In the genomic region with DNA sequence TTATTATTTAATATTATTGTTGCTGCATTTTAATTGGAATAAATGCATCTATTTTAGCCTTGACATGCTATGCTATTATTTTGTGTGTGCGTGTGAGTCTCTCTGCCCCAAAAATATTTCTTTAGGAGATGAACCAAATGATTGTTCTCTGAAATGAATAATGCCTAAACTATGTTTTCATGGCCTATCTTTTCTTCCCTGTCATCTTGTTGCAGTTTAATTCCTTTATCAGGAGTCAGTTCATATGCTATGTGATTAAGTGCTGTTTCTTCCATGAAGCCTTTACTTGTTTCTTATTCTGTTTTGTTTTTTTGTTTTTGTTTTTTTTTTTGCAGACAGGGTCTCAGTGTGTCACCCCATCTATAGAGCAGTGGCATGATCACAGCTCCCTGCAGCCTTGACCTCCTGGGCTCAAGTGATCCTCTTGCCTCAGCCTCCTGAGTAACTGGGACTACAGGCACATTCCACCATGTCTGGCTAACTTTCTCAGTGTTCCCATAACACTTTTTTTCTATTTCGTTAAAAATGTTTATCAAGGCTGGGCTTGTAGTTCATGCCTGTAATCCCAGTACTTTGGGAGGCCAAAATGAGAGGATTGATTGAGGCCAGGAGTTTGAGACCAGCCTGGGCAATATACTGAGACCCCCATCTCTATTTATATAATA, we compare ENCODE assay signal across 20 cellular contexts. TPM values are rescaled to one million over a fixed set of nuclear protein-coding genes. Genes with fewer than 3 reads are reported as not detected.
A peak's percentile ranks its signal among the peaks of the same experiment; 100 is the strongest.
DNase-seq lines count a peak whose midpoint lies in the region; ATAC-seq and TF ChIP-seq lines count a peak whose summit lies in the region.
"Had no signal": no experiment of that assay in that cellular context is flagged by ENCODE, and none has a peak within 500 bp of the region (broad histone marks: within the 10 kb centered on the region; RNA-seq: fewer than 3 reads in every experiment).

No MANE protein-coding gene starts in this region.

- no peak overlapping the region for H3K4me2 ChIP-seq in Karpas-422 (ENCODE audit: low read depth, low read length, poor library complexity, severe bottlenecking)
- H3K4me2 ChIP-seq: neural progenitor cell had no signal

- H3K9me3 Mint-ChIP-seq in CD14-positive monocyte (no peaks in the 10 kb centered on the region), chondrocyte (ENCODE audit: low read depth) (peaks cover 9% of the 10 kb centered on the region)
- no peaks in the 10 kb centered on the region for H3K9me3 Mint-ChIP-seq in T-helper 2 cell treated with Interferon-gamma antibody and Interleukin-4, amounts not matched to agents 5 μg/mL and 100 μg/mL, for 36 hours
- H3K9me3 Mint-ChIP-seq: CD8-positive, alpha-beta memory T cell; neural progenitor cell had no signal

- peak overlapping the region in 4 of 7 donors; percentile 5 to 72 (median 34) for H3K27ac Mint-ChIP-seq in CD14-positive monocyte
- peak overlapping the region; percentile 98 for H3K27ac Mint-ChIP-seq in chondrocyte (ENCODE audit: unreplicated experiment)
- no peak overlapping the region for H3K27ac Mint-ChIP-seq in T-helper 2 cell treated with Interferon-gamma antibody and Interleukin-4, amounts not matched to agents 5 μg/mL and 100 μg/mL, for 36 hours
- H3K27ac Mint-ChIP-seq: neural progenitor cell had no signal

- no peak for ATAC-seq in omental fat pad (ENCODE audit: low FRiP score)
- no peak for ATAC-seq in HG02759 (IDR thresholded peaks at IDR 0.05; ENCODE audit: unreplicated experiment)
- ATAC-seq: left lung, Right ventricle myocardium inferior had no signal

- H3K4me1 Mint-ChIP-seq in CD14-positive monocyte = no peaks in the 10 kb centered on the region
- peaks cover 39% of the 10 kb centered on the region for H3K4me1 Mint-ChIP-seq in chondrocyte (ENCODE audit: low read depth)
- peaks cover 13% of the 10 kb centered on the region for H3K4me1 Mint-ChIP-seq in T-helper 2 cell treated with Interferon-gamma antibody and Interleukin-4, amounts not matched to agents 5 μg/mL and 100 μg/mL, for 36 hours (ENCODE audit: low read depth)
- H3K4me1 Mint-ChIP-seq: neural progenitor cell had no signal

- no peaks in the 10 kb centered on the region; the same call in 1 of the 2 replicates for H3K4me1 ChIP-seq in Karpas-422 (ENCODE audit: low read length)
- H3K4me1 ChIP-seq: ascending aorta, colonic mucosa, left lung, neural progenitor cell had no signal

- H3K36me3 ChIP-seq in Karpas-422 (ENCODE audit: insufficient read depth, low read length) = peaks cover 72% of the 10 kb centered on the region
- H3K36me3 ChIP-seq: ascending aorta, colonic mucosa, left lung had no signal

- TF ChIP-seq CTCF in CD14-positive monocyte (IDR thresholded peaks at IDR 0.05) = no peak
- no peak for TF ChIP-seq CTCF in chondrocyte (IDR thresholded peaks at IDR 0.05)
- no peak for TF ChIP-seq CTCF in omental fat pad (IDR thresholded peaks at IDR 0.05)

- intact Hi-C loops in CD14-positive monocyte (cut with micrococcal nuclease) = no loop called here

- H3K9me3 ChIP-seq in Karpas-422 (ENCODE audit: low read length) = no peaks in the 10 kb centered on the region
- H3K9me3 ChIP-seq: ascending aorta, colonic mucosa, left lung had no signal

- DNase-seq in CD14-positive monocyte (ENCODE audit: low spot score) = no peak
- DNase-seq in Karpas-422 = no peak
- DNase-seq in chondrocyte (ENCODE audit: low spot score) = no peak
- DNase-seq in kidney glomerular epithelial cell (lab: John Stamatoyannopoulos, UW) = peak; percentile 25
- DNase-seq in T-helper 2 cell treated with Interferon-gamma antibody and Interleukin-4, amounts not matched to agents 5 μg/mL and 100 μg/mL, for 36 hours (ENCODE audit: low spot score) = no peak
- DNase-seq in omental fat pad (ENCODE audit: low spot score) = no peak
- DNase-seq in stimulated activated CD8-positive, alpha-beta memory T cell treated with anti-CD3 and anti-CD28 coated beads, Interleukin-4, amount 100 ng/mL, for 48 hours = no peak
- DNase-seq: activated naive CD4-positive, alpha-beta T cell treated with Interleukin-2 at 50 U/mL for 16 hours; CD8-positive, alpha-beta memory T cell; colonic mucosa; DND-41; left lung; NCI-H1436; NCI-H2171 had no signal

- 0 out of 2 replicates have a peak overlapping the region, but pooled peaks have one; percentile 14 for H3K27ac ChIP-seq in Karpas-422 (ENCODE audit: low read length)
- H3K27ac ChIP-seq: ascending aorta, colonic mucosa, left lung, neural progenitor cell, VCaP had no signal

- no peaks in the 10 kb centered on the region for H3K27me3 Mint-ChIP-seq in CD14-positive monocyte (ENCODE audit: low read depth in 3 of 3)
- no peaks in the 10 kb centered on the region for H3K27me3 Mint-ChIP-seq in chondrocyte (ENCODE audit: low read depth)
- no peaks in the 10 kb centered on the region for H3K27me3 Mint-ChIP-seq in T-helper 2 cell treated with Interferon-gamma antibody and Interleukin-4, amounts not matched to agents 5 μg/mL and 100 μg/mL, for 36 hours (ENCODE audit: low read depth)
- H3K27me3 Mint-ChIP-seq: CD8-positive, alpha-beta memory T cell had no signal

- no peaks in the 10 kb centered on the region for H3K27me3 ChIP-seq in Karpas-422 (ENCODE audit: low read length)
- H3K27me3 ChIP-seq: ascending aorta, colonic mucosa, left lung, neural progenitor cell had no signal

- H4K20me1 ChIP-seq in Karpas-422 (ENCODE audit: insufficient read depth, low read depth, low read length) = no peaks in the 10 kb centered on the region

- H2AFZ ChIP-seq in Karpas-422 (ENCODE audit: low read length) = no peak overlapping the region
- H2AFZ ChIP-seq: neural progenitor cell had no signal

- H3K9ac ChIP-seq in Karpas-422 (ENCODE audit: low read length) = no peak overlapping the region
- H3K9ac ChIP-seq: neural progenitor cell had no signal

- no peak overlapping the region for H3K4me3 ChIP-seq in Karpas-422 (ENCODE audit: low read length)
- H3K4me3 ChIP-seq: ascending aorta, colonic mucosa, left lung, neural progenitor cell had no signal

- peaks cover 56 to 82% of the 10 kb centered on the region in 2 donors for H3K36me3 Mint-ChIP-seq in CD14-positive monocyte
- peaks cover 20% of the 10 kb centered on the region for H3K36me3 Mint-ChIP-seq in chondrocyte (ENCODE audit: low read depth)
- H3K36me3 Mint-ChIP-seq in T-helper 2 cell treated with Interferon-gamma antibody and Interleukin-4, amounts not matched to agents 5 μg/mL and 100 μg/mL, for 36 hours (ENCODE audit: low read depth) = peaks cover 65% of the 10 kb centered on the region
- H3K36me3 Mint-ChIP-seq: CD8-positive, alpha-beta memory T cell had no signal

- no peaks in the 10 kb centered on the region for H3K9me2 ChIP-seq in Karpas-422 (replicated peaks; ENCODE audit: insufficient read depth, low read length)

- peaks cover 68% of the 10 kb centered on the region for H3K79me2 ChIP-seq in Karpas-422 (ENCODE audit: low read length)

- no peak overlapping the region for H3K4me3 Mint-ChIP-seq in CD14-positive monocyte
- no peak overlapping the region for H3K4me3 Mint-ChIP-seq in chondrocyte (ENCODE audit: unreplicated experiment)
- no peak overlapping the region for H3K4me3 Mint-ChIP-seq in T-helper 2 cell treated with Interferon-gamma antibody and Interleukin-4, amounts not matched to agents 5 μg/mL and 100 μg/mL, for 36 hours
- H3K4me3 Mint-ChIP-seq: CD8-positive, alpha-beta memory T cell; neural progenitor cell had no signal

RNA-seq across cellular contexts. Expression of a gene that starts 25.7 kb away (rescaled TPM):
- under 1 TPM in 1 of 2 donors, not detected in 1; 0.06 TPM for polyA plus RNA-seq in CD14-positive monocyte
- total RNA-seq in Karpas-422 (2014; rRNA removed; shearing (Covaris generic); ENCODE audit: low replicate concordance) = 54.0 and 55.5 TPM in 2 replicates
- total RNA-seq in chondrocyte (20.2 to 51.0 TPM (median 49.6 TPM) in 3 replicates), omental fat pad (1 to 10 TPM in 2 of 4 donors, under 1 TPM in 2; 0.82 to 4.8 (median 0.97) TPM)
- total RNA-seq: ascending aorta had no signal

RNA-seq across cellular contexts. Expression of a gene that starts 42.1 kb away (rescaled TPM):
- 10 to 100 TPM; 12.4 to 14.3 TPM for polyA plus RNA-seq in CD14-positive monocyte
- total RNA-seq in Karpas-422 (2014; rRNA removed; shearing (Covaris generic); ENCODE audit: low replicate concordance) = 41.0 and 56.1 TPM in 2 replicates
- total RNA-seq in chondrocyte = 55.9 to 96.1 TPM (median 90.7 TPM) in 3 replicates
- total RNA-seq in omental fat pad = 100 to 1,000 TPM in 2 of 4 donors, 10 to 100 TPM in 2; 65.0 to 140 (median 112) TPM

RNA-seq across cellular contexts. Expression of a gene that starts 54.4 kb away (rescaled TPM):
- not detected for polyA plus RNA-seq in CD14-positive monocyte
- 0.22 TPM in 2 replicates for total RNA-seq in Karpas-422 (2014; rRNA removed; shearing (Covaris generic); ENCODE audit: low replicate concordance)
- 1.3 to 3.3 TPM (median 2.9 TPM) in 3 replicates for total RNA-seq in chondrocyte
- total RNA-seq in omental fat pad = under 1 TPM in 1 of 4 donors, not detected in 3; 0.12 TPM
- total RNA-seq: ascending aorta, left lung, mononuclear cell had no signal
- polyA plus RNA-seq: CD8-positive, alpha-beta memory T cell had no signal
